In genomic region chr4:155878611-155879010, GRCh38 we compare ENCODE assay signal across 28 cellular contexts. TPM values are rescaled to one million over a fixed set of nuclear protein-coding genes. Genes with fewer than 3 reads are reported as not detected.
"Had no signal": no experiment of that assay in that cellular context is flagged by ENCODE, and none has a peak within 500 bp of the region (broad histone marks: within the 10 kb centered on the region; RNA-seq: fewer than 3 reads in every experiment).

No MANE protein-coding gene starts in this region.

- H3K9me3 Mint-ChIP-seq: activated T-helper 2 cell treated with anti-CD3 and anti-CD28 coated beads, Interferon-gamma antibody, Interleukin-2, Interleukin-4, amounts not matched to agents 10 μg/mL and 5 μg/mL and 100 μg/mL, durations not matched to agents 14 hours and 24 hours and 36 hours had no signal

- DNase-seq: activated B cell treated with CpG ODN at 0.5 μM for 24 hours; activated CD4-positive, alpha-beta T cell treated with anti-CD3 and anti-CD28 coated beads for 1 hour; activated CD8-positive, alpha-beta memory T cell treated with anti-CD3 and anti-CD28 coated beads for 24 hours; activated gamma-delta T cell treated with Interleukin-2 at 50 U/mL for 16 hours; activated naive CD4-positive, alpha-beta T cell treated with anti-CD3 and anti-CD28 coated beads, Interleukin-2, amount 10 ng/mL, durations not matched to agents 7 days and 5 days; activated naive CD8-positive, alpha-beta T cell treated with anti-CD3 and anti-CD28 coated beads, Interleukin-2, amount 10 ng/mL, durations not matched to agents 7 days and 5 days; activated T-cell treated with anti-CD3 and anti-CD28 coated beads, Interleukin-2, amount 50 U/mL, for 48 hours; body of pancreas; central memory CD4-positive, alpha-beta T cell; MG63; MV-4-11; NCI-H1092 treated with DMSO at 0.1 percent for 48 hours; NCI-H1417 treated with DMSO at 0.1 percent for 48 hours; NCI-H1694 treated with DMSO at 0.1 percent for 48 hours; NCI-H2029 treated with DMSO at 0.1 percent for 48 hours; NCI-H345; NCI-H510A; NCI-H69; PC-3; SHP77 treated with DMSO at 0.1 percent for 48 hours; T-helper 17 cell; T1000 had no signal

- H3K36me3 Mint-ChIP-seq: activated naive CD4-positive, alpha-beta T cell treated with anti-CD3 and anti-CD28 coated beads, Interleukin-2, amount 10 ng/mL, durations not matched to agents 7 days and 5 days; activated naive CD8-positive, alpha-beta T cell treated with anti-CD3 and anti-CD28 coated beads, Interleukin-2, amount 10 ng/mL, durations not matched to agents 7 days and 5 days had no signal

- H3K4me3 Mint-ChIP-seq: activated B cell treated with CpG ODN at 0.5 μM for 24 hours; activated naive CD4-positive, alpha-beta T cell treated with anti-CD3 and anti-CD28 coated beads, Interleukin-2, amount 10 ng/mL, durations not matched to agents 7 days and 5 days; activated naive CD8-positive, alpha-beta T cell treated with anti-CD3 and anti-CD28 coated beads, Interleukin-2, amount 10 ng/mL, durations not matched to agents 7 days and 5 days; T-helper 17 cell had no signal

- H3K27ac ChIP-seq: ascending aorta, body of pancreas, coronary artery had no signal

- H3K27ac Mint-ChIP-seq: activated B cell treated with CpG ODN at 0.5 μM for 24 hours; activated naive CD4-positive, alpha-beta T cell treated with anti-CD3 and anti-CD28 coated beads, Interleukin-2, amount 10 ng/mL, durations not matched to agents 7 days and 5 days; activated naive CD8-positive, alpha-beta T cell treated with anti-CD3 and anti-CD28 coated beads, Interleukin-2, amount 10 ng/mL, durations not matched to agents 7 days and 5 days; activated T-helper 2 cell treated with anti-CD3 and anti-CD28 coated beads, Interferon-gamma antibody, Interleukin-2, Interleukin-4, amounts not matched to agents 10 μg/mL and 5 μg/mL and 100 μg/mL, durations not matched to agents 14 hours and 24 hours and 36 hours; T-helper 17 cell had no signal

- ATAC-seq: body of pancreas, PC-3, T-helper 17 cell had no signal

- H3K9me3 ChIP-seq: ascending aorta, body of pancreas, MG63 had no signal

- H3K27me3 ChIP-seq: ascending aorta, body of pancreas, MG63 had no signal

- H3K36me3 ChIP-seq: ascending aorta, MG63 had no signal

- H3K27me3 Mint-ChIP-seq: activated B cell treated with CpG ODN at 0.5 μM for 24 hours; activated naive CD4-positive, alpha-beta T cell treated with anti-CD3 and anti-CD28 coated beads, Interleukin-2, amount 10 ng/mL, durations not matched to agents 7 days and 5 days; T-helper 17 cell had no signal

- H3K4me1 ChIP-seq: ascending aorta had no signal

- H3K4me3 ChIP-seq: ascending aorta, body of pancreas, coronary artery, MG63 had no signal

- H3K4me1 Mint-ChIP-seq: activated B cell treated with CpG ODN at 0.5 μM for 24 hours; activated naive CD4-positive, alpha-beta T cell treated with anti-CD3 and anti-CD28 coated beads, Interleukin-2, amount 10 ng/mL, durations not matched to agents 7 days and 5 days; activated naive CD8-positive, alpha-beta T cell treated with anti-CD3 and anti-CD28 coated beads, Interleukin-2, amount 10 ng/mL, durations not matched to agents 7 days and 5 days; T-helper 17 cell had no signal

RNA-seq across cellular contexts. Expression of gene ASIC5, which starts 12.5 kb away (rescaled TPM):
- total RNA-seq: activated B cell treated with CpG ODN at 0.5 μM for 24 hours; activated naive CD8-positive, alpha-beta T cell treated with anti-CD3 and anti-CD28 coated beads, Interleukin-2, amount 10 ng/mL, durations not matched to agents 7 days and 5 days; activated T-helper 2 cell treated with anti-CD3 and anti-CD28 coated beads, Interferon-gamma antibody, Interleukin-2, Interleukin-4, amounts not matched to agents 10 μg/mL and 5 μg/mL and 100 μg/mL, durations not matched to agents 14 hours and 24 hours and 36 hours; ascending aorta; body of pancreas; bronchial epithelial cell; chondrocyte; PC-3; SK-MEL-5; T-helper 17 cell had no signal

RNA-seq across cellular contexts. Expression of gene TDO2, which starts 24.9 kb away (rescaled TPM):
- total RNA-seq: activated B cell treated with CpG ODN at 0.5 μM for 24 hours; activated naive CD8-positive, alpha-beta T cell treated with anti-CD3 and anti-CD28 coated beads, Interleukin-2, amount 10 ng/mL, durations not matched to agents 7 days and 5 days; activated T-helper 2 cell treated with anti-CD3 and anti-CD28 coated beads, Interferon-gamma antibody, Interleukin-2, Interleukin-4, amounts not matched to agents 10 μg/mL and 5 μg/mL and 100 μg/mL, durations not matched to agents 14 hours and 24 hours and 36 hours; bronchial epithelial cell; chondrocyte; PC-3; T-helper 17 cell had no signal
